In genomic region chr7:30041526-30042269, GRCh38 we compare ENCODE assay signal across 19 cellular contexts. TPM values are rescaled to one million over a fixed set of nuclear protein-coding genes. Genes with fewer than 3 reads are reported as not detected.
DNase-seq lines count a peak whose midpoint lies in the region; ATAC-seq, FAIRE-seq and TF ChIP-seq lines count a peak whose summit lies in the region.
"Had no signal": no experiment of that assay in that cellular context is flagged by ENCODE, and none has a peak within 500 bp of the region (broad histone marks: within the 10 kb centered on the region; RNA-seq: fewer than 3 reads in every experiment).

No MANE protein-coding gene starts in this region.

- no peak for DNase-seq in CD8-positive, alpha-beta T cell
- DNase-seq in LHCN-M2 (ENCODE audit: low read depth) (peak; percentile 41), H1 (ENCODE audit: low read depth in 1 of 2, low spot score in 2 of 2) (no peak), neural crest cell (ENCODE audit: low read depth, low spot score) (no peak), BE2C (no peak), OCI-LY7 (ENCODE audit: low spot score) (no peak)
- no peak for DNase-seq in stimulated activated naive CD4-positive, alpha-beta T cell (lab: John Stamatoyannopoulos, UW)
- DNase-seq: AML-193, GOT3, HFFc6, Kasumi-1, NCI-H1105 treated with DMSO at 0.1 percent for 48 hours, NCI-H187, NCI-H2171, NCI-H446, PC-3, SJCRH30 had no signal

- 74% methylated on average over 4 of the region's 4 CpGs; no CpG with 5 or more reads in 1 of the 2 experiments for WGBS in H1 (ENCODE audit: extremely low coverage in 1 of 2, insufficient coverage in 1 of 2, insufficient read length in 1 of 2, insufficient replicate concordance in 2 of 2, low coverage in 1 of 2, low lambda C conversion rate in 2 of 2, missing lambda C conversion rate in 1 of 2), 2 experiments

- peaks cover 16% of the 10 kb centered on the region for H3K36me3 Mint-ChIP-seq in CD8-positive, alpha-beta T cell
- peaks cover 15% of the 10 kb centered on the region for H3K36me3 Mint-ChIP-seq in neural crest cell (ENCODE audit: low read depth)

- no peak for ATAC-seq in CD8-positive, alpha-beta T cell
- ATAC-seq in GM21723 (IDR thresholded peaks at IDR 0.05; ENCODE audit: unreplicated experiment) = no peak
- ATAC-seq: PC-3 had no signal

- H3K4me3 ChIP-seq in CD8-positive, alpha-beta T cell (ENCODE audit: low read depth, low read length) = no peak overlapping the region
- H3K4me3 ChIP-seq in H1 (ENCODE audit: extremely low read depth in 1 of 4, insufficient read depth in 2 of 4, low read depth in 3 of 4, low read length in 4 of 4) (no peak overlapping the region), BE2C (ENCODE audit: low read depth, low read length) (no peak overlapping the region), OCI-LY7 (ENCODE audit: low read depth, low read length, poor library complexity, severe bottlenecking) (no peak overlapping the region)
- H3K4me3 ChIP-seq: SJCRH30 had no signal

- H3K4me1 ChIP-seq in CD8-positive, alpha-beta T cell (ENCODE audit: insufficient read depth, low read length) = no peaks in the 10 kb centered on the region
- H3K4me1 ChIP-seq in H1 (replicated peaks in 1 of 4; ENCODE audit: control insufficient read depth in 3 of 4, insufficient read depth in 4 of 4, low read length in 3 of 4) (peaks cover 0 to 4% (median 1%) of the 10 kb centered on the region in 4 experiments; a peak in 3 of 7 replicates), BE2C (no peaks in the 10 kb centered on the region), OCI-LY7 (ENCODE audit: insufficient read depth, low read length, poor library complexity, severe bottlenecking) (no peaks in the 10 kb centered on the region)
- H3K4me1 ChIP-seq: SJCRH30 had no signal

- H3K79me2 ChIP-seq in H1 (ENCODE audit: control insufficient read depth in 1 of 2, insufficient read depth in 2 of 2, low read length in 2 of 2) (peaks cover 0 to 76% of the 10 kb centered on the region in 2 experiments; a peak in 2 of 4 replicates), OCI-LY7 (ENCODE audit: insufficient read depth, low read depth, low read length) (no peaks in the 10 kb centered on the region)

- H3K4me3 Mint-ChIP-seq in CD8-positive, alpha-beta T cell = no peak overlapping the region
- no peak overlapping the region for H3K4me3 Mint-ChIP-seq in neural crest cell
- H3K4me3 Mint-ChIP-seq: HFFc6 had no signal

- peak overlapping the region; percentile 12 for H3K27ac Mint-ChIP-seq in CD8-positive, alpha-beta T cell
- H3K27ac Mint-ChIP-seq in neural crest cell (ENCODE audit: unreplicated experiment) = peak overlapping the region; percentile 54
- H3K27ac Mint-ChIP-seq: HFFc6 had no signal

- no peaks in the 10 kb centered on the region for H3K27me3 Mint-ChIP-seq in CD8-positive, alpha-beta T cell (ENCODE audit: low read depth)
- H3K27me3 Mint-ChIP-seq in neural crest cell (ENCODE audit: low read depth) = no peaks in the 10 kb centered on the region

- POLR2A ChIA-PET in CD8-positive, alpha-beta T cell (lab: Charles Lee) = no interaction called here
- POLR2A ChIA-PET in H1 (lab: Charles Lee; ENCODE audit: partially characterized antibody) (interaction anchor here (1.2 to 2.6 kb wide), 2 partner anchors 10 to 12 kb away, joined by 3 to 7 read pairs; no protein-coding TSS in a partner anchor), OCI-LY7 (lab: Charles Lee) (interaction anchor here (0.6 to 1.9 kb wide), 5 partner anchors 10 to 20 kb away, joined by 3 to 10 read pairs (median 3); partner anchors contain the start of gene FKBP14)

- H4K20me1 ChIP-seq in H1 (replicated peaks in 1 of 2; ENCODE audit: control insufficient read depth in 1 of 2, insufficient read depth in 2 of 2, low read length in 2 of 2) (peaks cover 6 to 7% of the 10 kb centered on the region in 2 experiments), OCI-LY7 (ENCODE audit: insufficient read depth, low read length) (no peaks in the 10 kb centered on the region)

- H3K79me1 ChIP-seq in H1 (ENCODE audit: low read depth, low read length) = no peaks in the 10 kb centered on the region; the same call in 1 of the 2 replicates

- H2AFZ ChIP-seq in H1 (ENCODE audit: low read length) (no peak overlapping the region), OCI-LY7 (ENCODE audit: low read length) (no peak overlapping the region)

- no peaks in the 10 kb centered on the region for H3K27me3 ChIP-seq in CD8-positive, alpha-beta T cell (ENCODE audit: insufficient read depth, low read length)
- H3K27me3 ChIP-seq in H1 (replicated peaks in 1 of 4; ENCODE audit: control insufficient read depth in 3 of 4, extremely low read depth in 1 of 4, insufficient read depth in 3 of 4, low read length in 3 of 4) (no peaks in the 10 kb centered on the region), BE2C (no peaks in the 10 kb centered on the region)
- H3K27me3 ChIP-seq: SJCRH30 had no signal

- no peak overlapping the region for H2BK120ac ChIP-seq in H1 (replicated peaks; ENCODE audit: low read depth, low read length)

- no peak for TF ChIP-seq POLR2A in H1 (IDR thresholded peaks at IDR 0.05; ENCODE audit: control extremely low read depth in 1 of 2, low read depth in 2 of 2, low read length in 2 of 2)

- no peak overlapping the region for H2BK12ac ChIP-seq in H1 (ENCODE audit: low read depth, low read length)

- H3K27ac ChIP-seq in CD8-positive, alpha-beta T cell (ENCODE audit: low read depth, low read length) = no peak overlapping the region
- no peak overlapping the region for H3K27ac ChIP-seq in H1 (ENCODE audit: low read depth, low read length)
- H3K27ac ChIP-seq in OCI-LY7 (ENCODE audit: low read depth, low read length, poor library complexity, severe bottlenecking) = no peak overlapping the region
- H3K27ac ChIP-seq: SJCRH30 had no signal

- FAIRE-seq in H1 (lab: Jason Lieb, UNC) = no peak
- FAIRE-seq: A204.1 had no signal

- no peak overlapping the region for H2BK20ac ChIP-seq in H1 (ENCODE audit: low read length)

- CTCF ChIA-PET in CD8-positive, alpha-beta T cell (lab: Charles Lee) = interaction anchor here (0.6 to 2.0 kb wide), 2 partner anchors 20 to 52 kb away, joined by 3 to 12 read pairs; no protein-coding TSS in a partner anchor
- CTCF ChIA-PET in H1 (lab: Charles Lee; ENCODE audit: partially characterized antibody) (interaction anchor here (0.7 to 2.7 kb wide), 3 partner anchors 10 to 619 kb away, joined by 3 to 11 read pairs (median 9); no protein-coding TSS in a partner anchor), OCI-LY7 (lab: Charles Lee; ENCODE audit: unreplicated experiment) (no interaction called here)

- H4K91ac ChIP-seq in H1 (replicated peaks; ENCODE audit: insufficient read length, low read length) = no peak overlapping the region

- no peak for TF ChIP-seq CTCF in CD8-positive, alpha-beta T cell (IDR thresholded peaks at IDR 0.05)
- TF ChIP-seq CTCF in H1 (IDR thresholded peaks at IDR 0.05; ENCODE audit: control extremely low read depth in 1 of 3, insufficient read depth in 1 of 3, low read depth in 1 of 3, low read length in 3 of 3) (no peak), neural crest cell (conservative IDR thresholded peaks at IDR 0.05) (no peak), BE2C (IDR thresholded peaks at IDR 0.05; ENCODE audit: low read depth, low read length) (no peak), OCI-LY7 (conservative IDR thresholded peaks at IDR 0.05; ENCODE audit: low read length) (no peak)

- H3K36me3 ChIP-seq in CD8-positive, alpha-beta T cell (ENCODE audit: insufficient read depth, low read length) = no peaks in the 10 kb centered on the region
- H3K36me3 ChIP-seq in H1 (ENCODE audit: control insufficient read depth in 2 of 4, insufficient read depth in 4 of 4, low read length in 3 of 4) (peaks cover 3 to 9% (median 8%) of the 10 kb centered on the region in 4 experiments; a peak in 6 of 8 replicates), BE2C (peaks cover 4% of the 10 kb centered on the region; the same call in 1 of the 2 replicates), OCI-LY7 (ENCODE audit: insufficient read depth, low read length) (peaks cover 26% of the 10 kb centered on the region)
- H3K36me3 ChIP-seq: SJCRH30 had no signal

- no peaks in the 10 kb centered on the region for H3K9me2 ChIP-seq in OCI-LY7 (ENCODE audit: insufficient read depth, low read length)

- H3K9me3 Mint-ChIP-seq in CD8-positive, alpha-beta T cell = no peaks in the 10 kb centered on the region
- H3K9me3 Mint-ChIP-seq in neural crest cell = peaks cover 4% of the 10 kb centered on the region
- H3K9me3 Mint-ChIP-seq: HFFc6 had no signal

- H3K23ac ChIP-seq in H1 (ENCODE audit: insufficient read length) = no peak overlapping the region

- H3K56ac ChIP-seq in H1 (replicated peaks; ENCODE audit: insufficient read length, low read depth, low read length) = no peak overlapping the region

- no peak overlapping the region for H3K18ac ChIP-seq in H1 (ENCODE audit: extremely low read depth, low read length)

- H4K5ac ChIP-seq in H1 (ENCODE audit: insufficient read length, low read depth, low read length) = no peak overlapping the region

- no peak overlapping the region for H3K4ac ChIP-seq in H1 (replicated peaks; ENCODE audit: insufficient read length, low read depth, low read length)

- H3K9ac ChIP-seq in H1 (replicated peaks in 1 of 4; ENCODE audit: extremely low read depth in 1 of 4, low read depth in 3 of 4, low read length in 3 of 4) = peak overlapping the region in 1 of 4 experiments; percentile 64; a peak in 1 of 7 replicates

- no peak for TF ChIP-seq RAD21 in H1 (IDR thresholded peaks at IDR 0.05 in 1 of 2, conservative IDR thresholded peaks at IDR 0.05 in 1 of 2; ENCODE audit: low read depth in 2 of 2, low read length in 2 of 2)

- H2BK5ac ChIP-seq in H1 (ENCODE audit: low read depth, low read length) = no peak overlapping the region

- no TSS peak for BruUV-seq in OCI-LY7 (replicated peaks; lab: Mats Ljungman, UMichigan)

- H3K4me2 ChIP-seq in H1 (ENCODE audit: insufficient read depth in 1 of 2, low read depth in 2 of 2, low read length in 2 of 2) (no peak overlapping the region), OCI-LY7 (ENCODE audit: low read length) (no peak overlapping the region)

- no peak overlapping the region for H2BK15ac ChIP-seq in H1 (ENCODE audit: low read length)

- H4K8ac ChIP-seq in H1 (ENCODE audit: extremely low read depth, insufficient read depth, low read length) = 0 out of 2 replicates have a peak overlapping the region, but pooled peaks have one; percentile 15

- no peak overlapping the region for H3K14ac ChIP-seq in H1 (ENCODE audit: insufficient read length)

- H2AK5ac ChIP-seq in H1 (ENCODE audit: low read depth, low read length) = no peak overlapping the region

- TF ChIP-seq EP300 in H1 (IDR thresholded peaks at IDR 0.05; ENCODE audit: borderline replicate concordance in 1 of 2, low read depth in 2 of 2, low read length in 2 of 2) = no peak

- no peaks in the 10 kb centered on the region for H3K23me2 ChIP-seq in H1 (ENCODE audit: low read depth, low read length)

- peaks cover 17% of the 10 kb centered on the region for H3K4me1 Mint-ChIP-seq in CD8-positive, alpha-beta T cell (ENCODE audit: low read depth)
- H3K4me1 Mint-ChIP-seq in neural crest cell = peaks cover 18% of the 10 kb centered on the region

- intact Hi-C loops in CD8-positive, alpha-beta T cell (cut with DNase I, micrococcal nuclease) = loop anchor here in 1 of 2 experiments (10.0 kb wide), 1 partner anchor 1847 kb away; no protein-coding TSS in a partner anchor
- intact Hi-C loops in OCI-LY7 (cut with micrococcal nuclease; ENCODE audit: unreplicated experiment) = no loop called here

- no peaks in the 10 kb centered on the region for H3K9me3 ChIP-seq in CD8-positive, alpha-beta T cell (ENCODE audit: low read length)
- no peaks in the 10 kb centered on the region for H3K9me3 ChIP-seq in H1 (ENCODE audit: insufficient read depth in 2 of 2, low read depth in 1 of 2, low read length in 1 of 2)
- no peaks in the 10 kb centered on the region for H3K9me3 ChIP-seq in BE2C
- no peaks in the 10 kb centered on the region; the same call in 1 of the 2 replicates for H3K9me3 ChIP-seq in OCI-LY7 (ENCODE audit: low read length)
- H3K9me3 ChIP-seq: SJCRH30 had no signal

RNA-seq across cellular contexts. Expression of gene PLEKHA8, which starts 13.5 kb away (rescaled TPM):
- 1 to 10 TPM; 3.7 to 4.2 TPM for total RNA-seq in CD8-positive, alpha-beta T cell
- total RNA-seq in LHCN-M2 (2014; rRNA removed) (10.6 and 11.3 TPM in 2 replicates), neural crest cell (60.1 and 63.3 TPM in 2 replicates), OCI-LY7 (2022) (27.9 and 31.7 TPM in 2 replicates)
- polyA plus RNA-seq in LHCN-M2 (2012) = 5.7 TPM
- total RNA-seq in H1 (2021; fragmentation: NEBNext Ultra II Directional; extraction: Animal tissue kit (Norgen Biotek cat#: 25700)) = 42.0 and 44.0 TPM in 2 replicates
- polyA plus RNA-seq in H1 (2011; rRNA removed) = 6.6 and 10.7 TPM in 2 replicates
- polyA plus RNA-seq in H1 (2011; cell fraction: cytosol; rRNA removed) = 11.9 TPM
- 9.0 TPM for polyA plus RNA-seq in H1 (2011; cell fraction: nucleus; rRNA removed)
- polyA plus RNA-seq in H1 (2012, experiment 1 of 2) = 12.6 to 22.0 TPM (median 17.5 TPM) in 4 replicates
- 1.7 TPM for polyA plus RNA-seq in H1 (2012, experiment 2 of 2)
- 17.8 TPM for polyA plus RNA-seq in H1 (2013, experiment 1 of 2)
- 16.9 TPM for polyA plus RNA-seq in H1 (2013, experiment 2 of 2)
- 25.3 and 34.8 TPM in 2 replicates for polyA minus RNA-seq in H1 (2011; rRNA and poly(A)+ RNA removed)
- 14.1 TPM for polyA minus RNA-seq in H1 (2011; cell fraction: cytosol; rRNA and poly(A)+ RNA removed)
- polyA minus RNA-seq in H1 (2011; cell fraction: nucleus; rRNA and poly(A)+ RNA removed) = 37.1 TPM
- polyA plus RNA-seq in BE2C (2012; ENCODE audit: insufficient read depth, insufficient read length, low read depth) = 3.6 TPM
- total RNA-seq in OCI-LY7 (2014; rRNA removed; shearing (Covaris generic)) = 10.2 and 11.0 TPM in 2 replicates

RNA-seq across cellular contexts. Expression of gene FKBP14, which starts 15.2 kb away (rescaled TPM):
- 1 to 10 TPM; 5.7 to 6.1 TPM for total RNA-seq in CD8-positive, alpha-beta T cell
- total RNA-seq in LHCN-M2 (2014; rRNA removed) = 24.6 and 28.9 TPM in 2 replicates
- 10.2 TPM for polyA plus RNA-seq in LHCN-M2 (2012)
- 20.2 and 20.7 TPM in 2 replicates for total RNA-seq in H1 (2021; fragmentation: NEBNext Ultra II Directional; extraction: Animal tissue kit (Norgen Biotek cat#: 25700))
- polyA plus RNA-seq in H1 (2011; rRNA removed) = 2.2 and 3.2 TPM in 2 replicates
- 5.4 TPM for polyA plus RNA-seq in H1 (2011; cell fraction: cytosol; rRNA removed)
- polyA plus RNA-seq in H1 (2011; cell fraction: nucleus; rRNA removed) = 1.1 TPM
- 4.8 to 12.2 TPM (median 8.4 TPM) in 4 replicates for polyA plus RNA-seq in H1 (2012, experiment 1 of 2)
- 0.84 TPM for polyA plus RNA-seq in H1 (2012, experiment 2 of 2)
- 18.6 TPM for polyA plus RNA-seq in H1 (2013, experiment 1 of 2)
- 25.1 TPM for polyA plus RNA-seq in H1 (2013, experiment 2 of 2)
- 7.9 and 12.5 TPM in 2 replicates for polyA minus RNA-seq in H1 (2011; rRNA and poly(A)+ RNA removed)
- polyA minus RNA-seq in H1 (2011; cell fraction: cytosol; rRNA and poly(A)+ RNA removed) = 3.2 TPM
- 8.8 TPM for polyA minus RNA-seq in H1 (2011; cell fraction: nucleus; rRNA and poly(A)+ RNA removed)
- total RNA-seq in neural crest cell = 20.3 and 21.3 TPM in 2 replicates
- polyA plus RNA-seq in BE2C (2012; ENCODE audit: insufficient read depth, insufficient read length, low read depth) = 8.8 TPM
- total RNA-seq in OCI-LY7 (2014; rRNA removed; shearing (Covaris generic)) = 5.3 and 6.3 TPM in 2 replicates
- 15.9 and 17.9 TPM in 2 replicates for total RNA-seq in OCI-LY7 (2022)

RNA-seq across cellular contexts. Expression of gene SCRN1, which starts 52.1 kb away (rescaled TPM):
- total RNA-seq in CD8-positive, alpha-beta T cell = 1 to 10 TPM; 5.7 to 6.8 TPM
- total RNA-seq in LHCN-M2 (2014; rRNA removed) = 149 and 157 TPM in 2 replicates
- 106 TPM for polyA plus RNA-seq in LHCN-M2 (2012)
- total RNA-seq in H1 (2021; fragmentation: NEBNext Ultra II Directional; extraction: Animal tissue kit (Norgen Biotek cat#: 25700)) = 70.5 and 75.8 TPM in 2 replicates
- polyA plus RNA-seq in H1 (2011; rRNA removed) = 27.5 and 36.0 TPM in 2 replicates
- polyA plus RNA-seq in H1 (2011; cell fraction: cytosol; rRNA removed) = 40.2 TPM
- 33.7 TPM for polyA plus RNA-seq in H1 (2011; cell fraction: nucleus; rRNA removed)
- 48.4 to 57.9 TPM (median 50.8 TPM) in 4 replicates for polyA plus RNA-seq in H1 (2012, experiment 1 of 2)
- 4.6 TPM for polyA plus RNA-seq in H1 (2012, experiment 2 of 2)
- 46.3 TPM for polyA plus RNA-seq in H1 (2013, experiment 1 of 2)
- polyA plus RNA-seq in H1 (2013, experiment 2 of 2) = 47.2 TPM
- 81.7 and 98.3 TPM in 2 replicates for polyA minus RNA-seq in H1 (2011; rRNA and poly(A)+ RNA removed)
- polyA minus RNA-seq in H1 (2011; cell fraction: cytosol; rRNA and poly(A)+ RNA removed) = 42.4 TPM
- 30.0 TPM for polyA minus RNA-seq in H1 (2011; cell fraction: nucleus; rRNA and poly(A)+ RNA removed)
- total RNA-seq in neural crest cell = 76.8 and 79.4 TPM in 2 replicates
- polyA plus RNA-seq in BE2C (2012; ENCODE audit: insufficient read depth, insufficient read length, low read depth) = 90.4 TPM
- total RNA-seq in OCI-LY7 (2014; rRNA removed; shearing (Covaris generic)) = 32.5 and 37.1 TPM in 2 replicates
- total RNA-seq in OCI-LY7 (2022) = 58.3 and 62.7 TPM in 2 replicates
